13 cellular contexts compared by ENCODE assay signal in the genomic region with DNA sequence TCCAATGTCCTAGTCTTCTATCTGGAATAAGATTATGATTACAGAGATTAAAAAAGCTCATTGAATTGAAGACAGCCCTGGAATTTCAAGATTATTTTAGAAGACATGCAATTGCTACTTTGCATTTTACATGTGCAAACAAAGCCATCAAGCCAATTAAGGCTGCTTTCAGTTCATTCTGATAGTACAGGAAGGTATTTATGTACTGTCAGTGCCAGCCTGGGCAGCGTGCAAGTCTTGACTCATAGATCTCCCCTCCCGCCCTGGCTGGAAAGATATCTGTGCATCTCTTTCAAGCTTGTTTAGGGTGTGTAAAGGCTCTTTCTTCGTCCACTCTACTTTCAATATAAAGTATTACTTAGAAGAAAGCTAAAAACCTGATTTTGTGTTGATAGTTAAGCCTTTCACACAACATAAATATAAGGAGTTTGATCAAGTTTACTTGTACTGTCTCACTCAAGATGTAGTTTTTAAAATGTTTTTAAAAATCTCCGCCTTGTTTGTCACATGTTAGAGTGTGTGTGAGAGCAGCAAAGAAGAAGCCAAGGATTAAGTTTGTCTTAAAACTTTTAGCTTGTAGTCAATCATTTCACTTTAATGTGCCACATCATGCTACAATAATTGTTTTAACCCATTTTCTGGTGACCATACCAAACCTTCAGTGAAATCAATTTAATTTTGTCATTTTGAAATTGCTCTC. TPM values are rescaled to one million over a fixed set of nuclear protein-coding genes. Genes with fewer than 3 reads are reported as not detected.
DNase-seq lines count a peak whose midpoint lies in the region; ATAC-seq and TF ChIP-seq lines count a peak whose summit lies in the region.
"Had no signal": no experiment of that assay in that cellular context is flagged by ENCODE, and none has a peak within 500 bp of the region (broad histone marks: within the 10 kb centered on the region; RNA-seq: fewer than 3 reads in every experiment).

No MANE protein-coding gene starts in this region.

- no peak for TF ChIP-seq CTCF in omental fat pad (IDR thresholded peaks at IDR 0.05)

- H3K4me1 Mint-ChIP-seq in activated T-cell treated with anti-CD3 and anti-CD28 coated beads, Interleukin-2, amount 50 U/mL, for 24 hours (ENCODE audit: low read depth): no peaks in the 10 kb centered on the region
- H3K4me1 Mint-ChIP-seq: activated CD4-positive, alpha-beta memory T cell treated with anti-CD3 and anti-CD28 coated beads, Interleukin-2, amount 10 ng/mL, durations not matched to agents 7 days and 5 days had no signal

- DNase-seq in NCI-H69 (lab: John Stamatoyannopoulos, UW): peak; percentile 53
- DNase-seq in omental fat pad (ENCODE audit: low spot score): no peak
- no peak for DNase-seq in activated T-cell treated with anti-CD3 and anti-CD28 coated beads, Interleukin-2, amount 50 U/mL, for 24 hours
- no peak for DNase-seq in hepatic stellate cell (ENCODE audit: low spot score)
- DNase-seq in NCI-H187 treated with DMSO at 0.1 percent for 48 hours (lab: John Stamatoyannopoulos, UW): no peak
- no peak for DNase-seq in SK-N-DZ (ENCODE audit: low spot score)
- DNase-seq: activated CD4-positive, alpha-beta memory T cell treated with anti-CD3 and anti-CD28 coated beads, Interleukin-2, amount 10 ng/mL, durations not matched to agents 7 days and 5 days; erythroblast; kidney glomerular epithelial cell; NCI-H2029; uterus had no signal

- H3K36me3 Mint-ChIP-seq in activated T-cell treated with anti-CD3 and anti-CD28 coated beads, Interleukin-2, amount 50 U/mL, for 24 hours (ENCODE audit: low read depth): no peaks in the 10 kb centered on the region

- no peak overlapping the region for H3K27ac Mint-ChIP-seq in activated T-cell treated with anti-CD3 and anti-CD28 coated beads, Interleukin-2, amount 50 U/mL, for 24 hours
- H3K27ac Mint-ChIP-seq: activated CD4-positive, alpha-beta memory T cell treated with anti-CD3 and anti-CD28 coated beads, Interleukin-2, amount 10 ng/mL, durations not matched to agents 7 days and 5 days had no signal

- H3K4me3 Mint-ChIP-seq in activated T-cell treated with anti-CD3 and anti-CD28 coated beads, Interleukin-2, amount 50 U/mL, for 24 hours: no peak overlapping the region
- H3K4me3 Mint-ChIP-seq: activated CD4-positive, alpha-beta memory T cell treated with anti-CD3 and anti-CD28 coated beads, Interleukin-2, amount 10 ng/mL, durations not matched to agents 7 days and 5 days had no signal

- no peaks in the 10 kb centered on the region for H3K9me3 Mint-ChIP-seq in activated T-cell treated with anti-CD3 and anti-CD28 coated beads, Interleukin-2, amount 50 U/mL, for 24 hours
- H3K9me3 Mint-ChIP-seq: activated CD4-positive, alpha-beta memory T cell treated with anti-CD3 and anti-CD28 coated beads, Interleukin-2, amount 10 ng/mL, durations not matched to agents 7 days and 5 days had no signal

- H3K27me3 Mint-ChIP-seq in activated T-cell treated with anti-CD3 and anti-CD28 coated beads, Interleukin-2, amount 50 U/mL, for 24 hours: peaks cover 19% of the 10 kb centered on the region

- ATAC-seq in GM18867 (IDR thresholded peaks at IDR 0.05; ENCODE audit: unreplicated experiment): peak; percentile 85
- peak; percentile 68 for ATAC-seq in HG02588 (IDR thresholded peaks at IDR 0.05; ENCODE audit: unreplicated experiment)
- ATAC-seq in omental fat pad (ENCODE audit: low FRiP score): peak; percentile 91

RNA-seq across cellular contexts. Expression of gene LYPLAL1, which starts 13.6 kb away (rescaled TPM):
- total RNA-seq in omental fat pad: 10 to 100 TPM in 3 of 4 donors, 1 to 10 TPM in 1; 7.2 to 26.6 (median 20.6) TPM
- polyA plus RNA-seq in SK-N-DZ (2014; cell fraction: cytosol; rRNA removed): 13.4 and 16.3 TPM in 2 replicates
- polyA plus RNA-seq in SK-N-DZ (2014; cell fraction: nucleus; rRNA removed): 25.8 and 27.8 TPM in 2 replicates
